ENCODE assay signal across 28 cellular contexts in the genomic region with DNA sequence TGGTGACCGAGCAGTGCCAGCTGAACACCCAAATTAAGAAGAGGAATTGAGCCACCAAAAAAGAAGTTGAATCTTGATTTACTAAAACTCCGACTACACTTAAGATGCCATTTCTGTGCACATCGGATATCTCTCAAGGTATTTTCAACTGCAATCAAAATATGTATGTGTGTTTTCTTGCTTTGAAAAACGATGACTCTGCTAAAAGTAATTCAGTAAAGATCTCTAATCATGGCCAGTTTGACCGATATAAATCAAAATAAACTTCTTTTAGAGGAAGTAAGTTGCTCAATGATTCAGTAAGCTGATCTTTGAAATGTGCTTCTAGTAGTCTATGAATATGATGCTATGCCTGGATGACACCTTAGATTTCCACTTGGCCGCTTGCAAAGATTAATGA.
"Had no signal": no experiment of that assay in that cellular context is flagged by ENCODE, and none has a peak within 500 bp of the region (broad histone marks: within the 10 kb centered on the region; RNA-seq: fewer than 3 reads in every experiment).

No MANE protein-coding gene starts in this region.

- H3K27ac ChIP-seq: neural progenitor cell, ovary, parathyroid adenoma, psoas muscle, skin epidermis, spleen, suprapubic skin, testis, tibial artery, transverse colon, upper lobe of right lung, uterus had no signal

- H3K4me2 ChIP-seq: neural progenitor cell, smooth muscle cell had no signal

- H3K27me3 ChIP-seq: neural progenitor cell, ovary, spleen, suprapubic skin, testis, tibial artery, transverse colon, upper lobe of right lung, uterus had no signal

- H3K36me3 ChIP-seq: neural progenitor cell, ovary, spleen, suprapubic skin, tibial artery, transverse colon, upper lobe of right lung, uterus had no signal

- H3K4me1 ChIP-seq: neural progenitor cell, parathyroid adenoma, psoas muscle, spleen, suprapubic skin, testis, tibial artery, transverse colon, upper lobe of right lung, uterus had no signal

- H2AFZ ChIP-seq: neural progenitor cell, parathyroid adenoma had no signal

- H3K4me3 ChIP-seq: neural progenitor cell, ovary, psoas muscle, skin epidermis, smooth muscle cell, spleen, suprapubic skin, testis, tibial artery, transverse colon, upper lobe of right lung, uterus had no signal

- H3K79me2 ChIP-seq: parathyroid adenoma had no signal

- H3K9me3 ChIP-seq: ovary, psoas muscle, suprapubic skin, testis, tibial artery, transverse colon, upper lobe of right lung, uterus had no signal

- DNase-seq: natural killer cell; occipital lobe; ovary; posterior cingulate gyrus; psoas muscle; right cardiac atrium; spleen; stimulated activated CD4-positive, alpha-beta T cell treated with anti-CD3 and anti-CD28 coated beads, Interleukin-12 subunit alpha, Interleukin-12 subunit beta, amount 100 ng/mL, for 4 hours; stimulated activated CD4-positive, alpha-beta T cell treated with anti-CD3 and anti-CD28 coated beads, Interleukin-1b, Interleukin-23, amount 100 ng/mL, for 48 hours; stimulated activated CD4-positive, alpha-beta T cell treated with anti-CD3 and anti-CD28 coated beads, Interleukin-4, amount 100 ng/mL, for 1 hour; stimulated activated CD4-positive, alpha-beta T cell treated with anti-CD3 and anti-CD28 coated beads, Interleukin-4, amount 100 ng/mL, for 4 hours; stimulated activated CD8-positive, alpha-beta memory T cell treated with anti-CD3 and anti-CD28 coated beads, Interleukin-4, amount 100 ng/mL, for 48 hours; stimulated activated naive CD4-positive, alpha-beta T cell; stimulated activated naive CD8-positive, alpha-beta T cell treated with anti-CD3 and anti-CD28 coated beads, Interleukin-15, amount 100 ng/mL, for 72 hours; stimulated activated naive CD8-positive, alpha-beta T cell treated with anti-CD3 and anti-CD28 coated beads, Interleukin-15, Interleukin-2, amounts not matched to agents 100 U/mL and 50 U/mL, for 24 hours; substantia nigra; testis; tibial artery; transverse colon; upper lobe of right lung; uterus had no signal

- ATAC-seq: natural killer cell; psoas muscle; right cardiac atrium; sciatic nerve; stimulated activated memory B cell treated with anti-CD40 and anti-IgM and Interleukin-4, amounts not matched to agents 10 μg/mL and 1 μg/mL and 100 μg/mL, for 72 hours; stimulated activated naive CD8-positive, alpha-beta T cell treated with anti-CD3 and anti-CD28 coated beads, Interleukin-15, amount 100 ng/mL, for 72 hours; stimulated activated naive CD8-positive, alpha-beta T cell treated with anti-CD3 and anti-CD28 coated beads, Interleukin-15, Interleukin-2, amounts not matched to agents 100 U/mL and 50 U/mL, for 24 hours; upper lobe of right lung had no signal

- H3K9ac ChIP-seq: neural progenitor cell, parathyroid adenoma had no signal
